Comparison of ENCODE assay signal across 8 cellular contexts in genomic region chr1:53325326-53326087, GRCh38. TPM values are rescaled to one million over a fixed set of nuclear protein-coding genes. Genes with fewer than 3 reads are reported as not detected.
DNase-seq lines count a peak whose midpoint lies in the region; ATAC-seq and TF ChIP-seq lines count a peak whose summit lies in the region.

No MANE protein-coding gene starts in this region.

- H3K4me3 Mint-ChIP-seq in brain, result peak overlapping the region; percentile 94 to 96 (median 95)

- peaks cover 63% of the 10 kb centered on the region for H3K4me1 Mint-ChIP-seq in brain

- H3K27me3 Mint-ChIP-seq in brain, result peaks cover 15% of the 10 kb centered on the region

- H4K91ac ChIP-seq in mesenchymal stem cell (ENCODE audit: low read length), result peak overlapping the region; percentile 81

- intact Hi-C loops in Right ventricle myocardium superior (cut with DNase I), result no loop called here
- intact Hi-C loops in cardiac septum (cut with DNase I), result no loop called here
- intact Hi-C loops in vagina (cut with DNase I), result no loop called here
- intact Hi-C loops in posterior vena cava (cut with DNase I), result no loop called here

- no peak for TF ChIP-seq CTCF in brain (conservative IDR thresholded peaks at IDR 0.05)
- no peak for TF ChIP-seq CTCF in vagina (IDR thresholded peaks at IDR 0.05)

- peak overlapping the region; percentile 42 to 89 for H3K4me3 ChIP-seq in mesenchymal stem cell (ENCODE audit: insufficient read depth in 1 of 2, low read depth in 1 of 2, low read length in 2 of 2)
- peak overlapping the region; percentile 46 to 75 for H3K4me3 ChIP-seq in vagina

- TF ChIP-seq POLR2A in vagina (IDR thresholded peaks at IDR 0.05), result no peak

- no peak overlapping the region for H2BK120ac ChIP-seq in mesenchymal stem cell (ENCODE audit: low read depth, low read length)

- H3K9me3 ChIP-seq in mesenchymal stem cell (ENCODE audit: control insufficient read depth, low read length) (no peaks in the 10 kb centered on the region), vagina (no peaks in the 10 kb centered on the region)

- peaks cover 25% of the 10 kb centered on the region for H3K36me3 Mint-ChIP-seq in brain

- peak overlapping the region; percentile 64 to 91 (median 85) for H3K27ac Mint-ChIP-seq in brain

- WGBS in mesenchymal stem cell, result 37% methylated on average over 26 of the region's 26 CpGs

- DNase-seq in Right ventricle myocardium superior, result no peak
- DNase-seq in cardiac septum (ENCODE audit: low spot score), result no peak
- DNase-seq in mesenchymal stem cell, result no peak
- no peak for DNase-seq in vagina (ENCODE audit: extremely low spot score in 2 of 2)
- no peak for DNase-seq in posterior vena cava (ENCODE audit: low spot score)
- no peak for DNase-seq in NCI-H1092 treated with DMSO at 0.1 percent for 48 hours (lab: John Stamatoyannopoulos, UW)
- DNase-seq in MV-4-11 (lab: John Stamatoyannopoulos, UW), result no peak

- peak overlapping the region; percentile 41 to 87 for H3K4ac ChIP-seq in mesenchymal stem cell (ENCODE audit: low read depth in 1 of 2, low read length in 2 of 2)

- peak overlapping the region in 1 of 2 experiments; percentile 96 for H3K14ac ChIP-seq in mesenchymal stem cell (ENCODE audit: low read length in 2 of 2)

- no peak overlapping the region for H2BK5ac ChIP-seq in mesenchymal stem cell (ENCODE audit: low read depth, low read length, poor library complexity, severe bottlenecking)

- H3K23ac ChIP-seq in mesenchymal stem cell (ENCODE audit: low read length in 2 of 2), result peak overlapping the region in 1 of 2 experiments; percentile 56

- peak overlapping the region; percentile 90 for H2BK15ac ChIP-seq in mesenchymal stem cell (ENCODE audit: low read depth, poor library complexity, severe bottlenecking)

- peak overlapping the region; percentile 74 for H4K8ac ChIP-seq in mesenchymal stem cell (ENCODE audit: low read length)

- H2BK12ac ChIP-seq in mesenchymal stem cell (ENCODE audit: low read length in 2 of 2), result peak overlapping the region; percentile 0 to 94

- H2AFZ ChIP-seq in mesenchymal stem cell (ENCODE audit: low read depth, low read length), result peak overlapping the region; percentile 36

- H3K18ac ChIP-seq in mesenchymal stem cell (ENCODE audit: low read depth in 1 of 2, low read length in 2 of 2), result peak overlapping the region; percentile 63 to 92

- peaks cover 20% of the 10 kb centered on the region for H3K79me1 ChIP-seq in mesenchymal stem cell (replicated peaks; ENCODE audit: low read length, poor library complexity, severe bottlenecking)

- peaks cover 0 to 7% (median 0%) of the 10 kb centered on the region in 5 experiments for H3K9me3 Mint-ChIP-seq in brain

- H3K27me3 ChIP-seq in mesenchymal stem cell (ENCODE audit: control insufficient read depth in 1 of 2, insufficient read depth in 1 of 2, low read length in 2 of 2) (no peaks in the 10 kb centered on the region), vagina (no peaks in the 10 kb centered on the region)

- H3K36me3 ChIP-seq in mesenchymal stem cell (ENCODE audit: control insufficient read depth in 1 of 2, insufficient read depth in 2 of 2, low read depth in 1 of 2, low read length in 2 of 2) (peaks cover 6 to 25% of the 10 kb centered on the region in 2 experiments), vagina (no peaks in the 10 kb centered on the region)

- peak overlapping the region; percentile 84 for H3K9ac ChIP-seq in mesenchymal stem cell (ENCODE audit: low read length)

- H2AK5ac ChIP-seq in mesenchymal stem cell (ENCODE audit: low read length, severe bottlenecking), result no peak overlapping the region

- peaks cover 25% of the 10 kb centered on the region for H3K4me1 ChIP-seq in mesenchymal stem cell (ENCODE audit: control insufficient read depth, insufficient read depth, low read depth, low read length)
- H3K4me1 ChIP-seq in vagina, result peaks cover 29% of the 10 kb centered on the region

- peak; percentile 4 for ATAC-seq in Right ventricle myocardium superior (ENCODE audit: poor library complexity)

- peak overlapping the region; percentile 63 for H3K27ac ChIP-seq in mesenchymal stem cell (ENCODE audit: low read length, poor library complexity, severe bottlenecking)
- peak overlapping the region; percentile 41 for H3K27ac ChIP-seq in vagina

- peak overlapping the region; percentile 99 for H3K4me2 ChIP-seq in mesenchymal stem cell (ENCODE audit: low read length, poor library complexity, severe bottlenecking)

RNA-seq across cellular contexts. Expression of gene LRP8, which starts 2.4 kb away (rescaled TPM):
- total RNA-seq in Right ventricle myocardium superior (1.5 TPM), cardiac septum (2.3 TPM), vagina (21.1 TPM), posterior vena cava (1 to 10 TPM; 5.7 to 7.2 TPM)
- polyA plus RNA-seq in brain (ENCODE audit: insufficient read depth, low read depth, low replicate concordance), result 17.4 TPM
- 19.5 TPM for polyA plus RNA-seq in mesenchymal stem cell (2013, experiment 1 of 2)
- 17.4 TPM for polyA plus RNA-seq in mesenchymal stem cell (2013, experiment 2 of 2)
